18 cellular contexts compared by ENCODE assay signal in genomic region chr2:168198476-168199192, GRCh38. TPM values are rescaled to one million over a fixed set of nuclear protein-coding genes. Genes with fewer than 3 reads are reported as not detected.
A peak's percentile ranks its signal among the peaks of the same experiment; 100 is the strongest.
DNase-seq lines count a peak whose midpoint lies in the region; ATAC-seq and TF ChIP-seq lines count a peak whose summit lies in the region.
"Had no signal": no experiment of that assay in that cellular context is flagged by ENCODE, and none has a peak within 500 bp of the region (broad histone marks: within the 10 kb centered on the region; RNA-seq: fewer than 3 reads in every experiment).

No MANE protein-coding gene starts in this region.

- DNase-seq in AG10803 (ENCODE audit: low read depth): peak; percentile 71
- peak; percentile 78 for DNase-seq in HT-29 (ENCODE audit: low spot score)
- peak; percentile 32 for DNase-seq in brain pericyte (ENCODE audit: low read depth, low spot score)
- no peak for DNase-seq in immature natural killer cell
- DNase-seq in activated T-cell treated with anti-CD3 and anti-CD28 coated beads, Interleukin-2, amount 50 U/mL, for 72 hours: no peak
- DNase-seq in SHP77 treated with DMSO at 0.1 percent for 48 hours (lab: John Stamatoyannopoulos, UW): no peak
- no peak for DNase-seq in activated CD4-positive, alpha-beta T cell treated with anti-CD3 and anti-CD28 coated beads, Interleukin-2, amount 50 U/mL, for 48 hours
- DNase-seq: activated CD4-positive, alpha-beta T cell treated with anti-CD3 and anti-CD28 coated beads, Interleukin-2, amount 50 U/mL, for 1 hour; activated T-cell treated with anti-CD3 and anti-CD28 coated beads, Interleukin-2, amount 50 U/mL, for 48 hours; effector CD4-positive, alpha-beta T cell; heart right ventricle; naive B cell; NCI-H187; NCI-H510A treated with DMSO at 0.1 percent for 48 hours; upper lobe of left lung had no signal

- no peak for TF ChIP-seq CTCF in AG10803 (conservative IDR thresholded peaks at IDR 0.05; ENCODE audit: low read length)

- H3K4me3 ChIP-seq in AG10803 (ENCODE audit: low read length): no peak overlapping the region
- H3K4me3 ChIP-seq: heart right ventricle, upper lobe of left lung had no signal

- H3K36me3 Mint-ChIP-seq in immature natural killer cell: peaks cover 0 to 3% (median 0%) of the 10 kb centered on the region in 3 donors
- peaks cover 0 to 2% of the 10 kb centered on the region in 2 donors for H3K36me3 Mint-ChIP-seq in activated T-cell treated with anti-CD3 and anti-CD28 coated beads, Interleukin-2, amount 50 U/mL, for 72 hours (ENCODE audit: insufficient read depth in 2 of 2)

- no peaks in the 10 kb centered on the region for H3K9me3 Mint-ChIP-seq in immature natural killer cell
- no peaks in the 10 kb centered on the region for H3K9me3 Mint-ChIP-seq in activated T-cell treated with anti-CD3 and anti-CD28 coated beads, Interleukin-2, amount 50 U/mL, for 72 hours
- H3K9me3 Mint-ChIP-seq: CD14-positive monocyte, naive B cell had no signal

- peaks cover 84 to 95% of the 10 kb centered on the region in 2 donors for H3K4me1 Mint-ChIP-seq in immature natural killer cell
- H3K4me1 Mint-ChIP-seq in activated T-cell treated with anti-CD3 and anti-CD28 coated beads, Interleukin-2, amount 50 U/mL, for 72 hours (ENCODE audit: low read depth): peaks cover 75% of the 10 kb centered on the region

- peaks cover 0 to 2% (median 0%) of the 10 kb centered on the region in 3 donors for H3K27me3 Mint-ChIP-seq in immature natural killer cell (ENCODE audit: low read depth in 3 of 3)
- H3K27me3 Mint-ChIP-seq in activated T-cell treated with anti-CD3 and anti-CD28 coated beads, Interleukin-2, amount 50 U/mL, for 72 hours (ENCODE audit: low read depth): no peaks in the 10 kb centered on the region
- H3K27me3 Mint-ChIP-seq: naive B cell had no signal

- H3K4me3 Mint-ChIP-seq in immature natural killer cell: no peak overlapping the region
- H3K4me3 Mint-ChIP-seq in activated T-cell treated with anti-CD3 and anti-CD28 coated beads, Interleukin-2, amount 50 U/mL, for 72 hours: peak overlapping the region in 1 of 2 donors; percentile 12
- H3K4me3 Mint-ChIP-seq: CD14-positive monocyte, naive B cell had no signal

- no peak for ATAC-seq in activated T-cell treated with anti-CD3 and anti-CD28 coated beads, Interleukin-2, amount 50 U/mL, for 72 hours (replicated peaks in 1 of 2)
- ATAC-seq in HG02642 (IDR thresholded peaks at IDR 0.05; ENCODE audit: poor library complexity, unreplicated experiment): no peak
- ATAC-seq: Panc1 had no signal

- H3K27ac Mint-ChIP-seq in immature natural killer cell: peak overlapping the region in 4 of 6 donors; percentile 17 to 46 (median 31)
- H3K27ac Mint-ChIP-seq in activated T-cell treated with anti-CD3 and anti-CD28 coated beads, Interleukin-2, amount 50 U/mL, for 72 hours: no peak overlapping the region

RNA-seq across cellular contexts. Expression of gene STK39, which starts 48.8 kb away (rescaled TPM):
- 37.7 and 37.8 TPM in 2 replicates for total RNA-seq in HT-29 (2014; rRNA removed; shearing (Covaris generic))
- polyA plus RNA-seq in immature natural killer cell: 10 to 100 TPM in 1 of 3 donors, 1 to 10 TPM in 2; 5.8 to 11.5 (median 9.3) TPM
- total RNA-seq in activated T-cell treated with anti-CD3 and anti-CD28 coated beads, Interleukin-2, amount 50 U/mL, for 72 hours: 10 to 100 TPM; 37.1 to 41.0 TPM

Comparison
In these comparisons a context has a peak if more than half of its experiments do, and no peak if none do; other contexts are left out.
1. DNase-seq: peak in AG10803 (single experiment), HT-29 (single experiment) and brain pericyte (single experiment); none in immature natural killer cell (0 of 3), activated T-cell treated with anti-CD3 and anti-CD28 coated beads, Interleukin-2, amount 50 U/mL, for 72 hours (0 of 2), SHP77 treated with DMSO at 0.1 percent for 48 hours (single experiment) and activated CD4-positive, alpha-beta T cell treated with anti-CD3 and anti-CD28 coated beads, Interleukin-2, amount 50 U/mL, for 48 hours (0 of 2).